ENCODE assay signal across 15 cellular contexts in the genomic region with DNA sequence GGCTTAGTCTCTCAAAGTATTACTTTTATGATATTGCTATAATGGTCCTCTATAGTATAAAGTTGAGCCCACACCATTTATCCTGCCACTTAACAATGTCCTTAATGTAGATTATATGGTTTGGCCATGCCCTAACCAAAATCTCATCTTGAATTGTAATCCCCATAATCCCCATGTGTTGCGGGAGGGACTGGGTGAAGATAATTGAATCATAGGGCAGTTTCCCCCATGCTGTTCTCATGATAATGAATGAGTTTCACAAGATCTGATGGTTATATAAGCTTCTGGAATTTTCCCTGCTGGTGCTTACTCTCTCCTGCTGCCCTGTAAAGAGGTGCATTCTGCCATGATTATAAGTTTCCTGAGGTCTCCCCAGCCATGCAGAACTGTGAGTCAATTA.
A peak's percentile ranks its signal among the peaks of the same experiment; 100 is the strongest.
DNase-seq lines count a peak whose midpoint lies in the region; FAIRE-seq and TF ChIP-seq lines count a peak whose summit lies in the region.
"Had no signal": no experiment of that assay in that cellular context is flagged by ENCODE, and none has a peak within 500 bp of the region (broad histone marks: within the 10 kb centered on the region; RNA-seq: fewer than 3 reads in every experiment).

No MANE protein-coding gene starts in this region.

- H3K56ac ChIP-seq in mesendoderm (ENCODE audit: low read length): no peak overlapping the region

- H3K4me3 ChIP-seq in WERI-Rb-1 (ENCODE audit: low read depth, low read length) (no peak overlapping the region), mesendoderm (ENCODE audit: low read length) (no peak overlapping the region)
- H3K4me3 ChIP-seq: BLaER1, GM12878 had no signal

- H3K9me3 ChIP-seq in WERI-Rb-1 (ENCODE audit: severe bottlenecking): no peaks in the 10 kb centered on the region
- H3K9me3 ChIP-seq: BLaER1 had no signal

- TF ChIP-seq CTCF in D721Med (IDR thresholded peaks at IDR 0.05; ENCODE audit: insufficient read depth, missing control alignments) (no peak), WERI-Rb-1 (IDR thresholded peaks at IDR 0.05; ENCODE audit: low read depth, low read length) (no peak), mesothelial cell of epicardium (IDR thresholded peaks at IDR 0.05; ENCODE audit: unreplicated experiment) (no peak)

- H3K27me3 ChIP-seq in WERI-Rb-1 (ENCODE audit: insufficient read depth, low read depth, severe bottlenecking): no peaks in the 10 kb centered on the region
- H3K27me3 ChIP-seq in mesendoderm (ENCODE audit: insufficient read depth, low read length, poor library complexity): no peaks in the 10 kb centered on the region
- H3K27me3 ChIP-seq: BLaER1 had no signal

- CTCF ChIA-PET in HEK293T (lab: Yijun Ruan, JAX): no interaction called here

- POLR2A ChIA-PET in HEK293T (lab: Yijun Ruan, JAX): no interaction called here

- H3K27ac ChIP-seq in WERI-Rb-1: no peak overlapping the region
- H3K27ac ChIP-seq in mesendoderm (ENCODE audit: low read depth, low read length): no peak overlapping the region
- H3K27ac ChIP-seq: BLaER1 had no signal

- no peak overlapping the region for H2BK5ac ChIP-seq in mesendoderm (ENCODE audit: low read length)

- H3K4me3 Mint-ChIP-seq in mesothelial cell of epicardium: no peak overlapping the region
- H3K4me3 Mint-ChIP-seq: CD14-positive monocyte; CD4-positive, alpha-beta memory T cell had no signal

- no peak overlapping the region for H4K5ac ChIP-seq in mesendoderm (ENCODE audit: low read length)

- H3K4me2 ChIP-seq in mesendoderm (ENCODE audit: low read length): no peak overlapping the region
- H3K4me2 ChIP-seq: BLaER1 had no signal

- H2AK5ac ChIP-seq in mesendoderm (ENCODE audit: low read length): no peak overlapping the region

- no peak overlapping the region for H2BK15ac ChIP-seq in mesendoderm (replicated peaks; ENCODE audit: low read depth)

- FAIRE-seq in D721Med (lab: Jason Lieb, UNC): peak; percentile 64
- FAIRE-seq: GM12878 had no signal

- H3K4me1 ChIP-seq in mesendoderm (ENCODE audit: control insufficient read depth, low read depth, low read length): no peaks in the 10 kb centered on the region
- H3K4me1 ChIP-seq: BLaER1 had no signal

- H3K4ac ChIP-seq in mesendoderm (ENCODE audit: low read depth, low read length): no peak overlapping the region

- H3K9me3 Mint-ChIP-seq in mesothelial cell of epicardium: no peaks in the 10 kb centered on the region
- H3K9me3 Mint-ChIP-seq: CD14-positive monocyte; CD4-positive, alpha-beta memory T cell had no signal

- H3K18ac ChIP-seq in mesendoderm (ENCODE audit: low read length): no peak overlapping the region

- H3K79me2 ChIP-seq in mesendoderm (ENCODE audit: control insufficient read depth, insufficient read depth, low read length): no peaks in the 10 kb centered on the region

- DNase-seq in D721Med (ENCODE audit: insufficient read length, low spot score) (no peak), NCI-H524 treated with DMSO at 0.1 percent for 48 hours (lab: John Stamatoyannopoulos, UW) (peak; percentile 60), WERI-Rb-1 (peak; percentile 46), mesendoderm (peak; percentile 24), mesothelial cell of epicardium (ENCODE audit: low spot score in 2 of 2, unreplicated experiment in 2 of 2) (no peak), HEK293T (ENCODE audit: extremely low spot score) (no peak), HPDE6-E6E7 (ENCODE audit: extremely low spot score) (no peak), GDM1 (lab: John Stamatoyannopoulos, UW) (no peak)
- DNase-seq: CD4-positive, alpha-beta memory T cell; DMS79 treated with DMSO at 0.1 percent for 48 hours; GOT3; H7 had no signal

- H3K36me3 ChIP-seq in WERI-Rb-1 (no peaks in the 10 kb centered on the region), mesendoderm (ENCODE audit: control insufficient read depth, insufficient read depth, low read length) (no peaks in the 10 kb centered on the region)
- H3K36me3 ChIP-seq: BLaER1 had no signal

- H4K8ac ChIP-seq in mesendoderm (ENCODE audit: low read depth, low read length): no peak overlapping the region

- WGBS in mesendoderm (ENCODE audit: extremely low coverage, insufficient coverage, low lambda C conversion rate): no CpG with 5 or more reads among the region's 1 CpG

- H3K27me3 Mint-ChIP-seq in mesothelial cell of epicardium (ENCODE audit: low read depth): no peaks in the 10 kb centered on the region

- H3K23ac ChIP-seq in mesendoderm (ENCODE audit: low read length): no peak overlapping the region

- H3K27ac Mint-ChIP-seq in mesothelial cell of epicardium: no peak overlapping the region
- H3K27ac Mint-ChIP-seq: CD14-positive monocyte; CD4-positive, alpha-beta memory T cell had no signal

- H2BK120ac ChIP-seq in mesendoderm (ENCODE audit: low read depth, low read length): no peak overlapping the region

- peaks cover 2% of the 10 kb centered on the region for H3K36me3 Mint-ChIP-seq in mesothelial cell of epicardium
- H3K36me3 Mint-ChIP-seq: CD14-positive monocyte; CD4-positive, alpha-beta memory T cell had no signal

- H3K9ac ChIP-seq in mesendoderm (ENCODE audit: low read length): no peak overlapping the region
- H3K9ac ChIP-seq: BLaER1 had no signal

- H3K79me1 ChIP-seq in mesendoderm (ENCODE audit: low read length): no peaks in the 10 kb centered on the region

- peaks cover under 1% of the 10 kb centered on the region for H3K4me1 Mint-ChIP-seq in mesothelial cell of epicardium
- H3K4me1 Mint-ChIP-seq: CD4-positive, alpha-beta memory T cell had no signal

TF ChIP-seq in HEK293T, 16 proteins besides CTCF, POLR2A, EP300 and RAD21:
- TF ChIP-seq ELF4 (IDR thresholded peaks at IDR 0.05) (no peak), FOXA1 (IDR thresholded peaks at IDR 0.05) (no peak), CTBP1 (IDR thresholded peaks at IDR 0.05; ENCODE audit: borderline replicate concordance) (no peak), SUZ12 (IDR thresholded peaks at IDR 0.05) (no peak), ZNF384 (IDR thresholded peaks at IDR 0.05) (no peak), FOXM1 (IDR thresholded peaks at IDR 0.05; ENCODE audit: borderline replicate concordance) (no peak), L3MBTL2 (conservative IDR thresholded peaks at IDR 0.05) (no peak), LEF1 (IDR thresholded peaks at IDR 0.05; ENCODE audit: borderline replicate concordance) (no peak), HDGF (IDR thresholded peaks at IDR 0.05; ENCODE audit: borderline replicate concordance) (no peak), FOXK2 (IDR thresholded peaks at IDR 0.05) (no peak), NFRKB (IDR thresholded peaks at IDR 0.05) (no peak), BHLHE40 (IDR thresholded peaks at IDR 0.05; ENCODE audit: borderline replicate concordance) (no peak), TARDBP (IDR thresholded peaks at IDR 0.05) (no peak), ARNT (IDR thresholded peaks at IDR 0.05) (no peak), SP1 (IDR thresholded peaks at IDR 0.05) (no peak)
- TF ChIP-seq, protein P1, sequence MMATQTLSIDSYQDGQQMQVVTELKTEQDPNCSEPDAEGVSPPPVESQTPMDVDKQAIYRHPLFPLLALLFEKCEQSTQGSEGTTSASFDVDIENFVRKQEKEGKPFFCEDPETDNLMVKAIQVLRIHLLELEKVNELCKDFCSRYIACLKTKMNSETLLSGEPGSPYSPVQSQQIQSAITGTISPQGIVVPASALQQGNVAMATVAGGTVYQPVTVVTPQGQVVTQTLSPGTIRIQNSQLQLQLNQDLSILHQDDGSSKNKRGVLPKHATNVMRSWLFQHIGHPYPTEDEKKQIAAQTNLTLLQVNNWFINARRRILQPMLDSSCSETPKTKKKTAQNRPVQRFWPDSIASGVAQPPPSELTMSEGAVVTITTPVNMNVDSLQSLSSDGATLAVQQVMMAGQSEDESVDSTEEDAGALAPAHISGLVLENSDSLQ (IDR thresholded peaks at IDR 0.05): no peak

Comparison
In these comparisons a context has a peak if more than half of its experiments do, and no peak if none do; other contexts are left out.
1. DNase-seq: peak in NCI-H524 treated with DMSO at 0.1 percent for 48 hours (single experiment), WERI-Rb-1 (single experiment) and mesendoderm (single experiment); none in D721Med (single experiment), mesothelial cell of epicardium (0 of 2), HEK293T (single experiment), HPDE6-E6E7 (single experiment) and GDM1 (single experiment).